12 cellular contexts compared by ENCODE assay signal in the genomic region with DNA sequence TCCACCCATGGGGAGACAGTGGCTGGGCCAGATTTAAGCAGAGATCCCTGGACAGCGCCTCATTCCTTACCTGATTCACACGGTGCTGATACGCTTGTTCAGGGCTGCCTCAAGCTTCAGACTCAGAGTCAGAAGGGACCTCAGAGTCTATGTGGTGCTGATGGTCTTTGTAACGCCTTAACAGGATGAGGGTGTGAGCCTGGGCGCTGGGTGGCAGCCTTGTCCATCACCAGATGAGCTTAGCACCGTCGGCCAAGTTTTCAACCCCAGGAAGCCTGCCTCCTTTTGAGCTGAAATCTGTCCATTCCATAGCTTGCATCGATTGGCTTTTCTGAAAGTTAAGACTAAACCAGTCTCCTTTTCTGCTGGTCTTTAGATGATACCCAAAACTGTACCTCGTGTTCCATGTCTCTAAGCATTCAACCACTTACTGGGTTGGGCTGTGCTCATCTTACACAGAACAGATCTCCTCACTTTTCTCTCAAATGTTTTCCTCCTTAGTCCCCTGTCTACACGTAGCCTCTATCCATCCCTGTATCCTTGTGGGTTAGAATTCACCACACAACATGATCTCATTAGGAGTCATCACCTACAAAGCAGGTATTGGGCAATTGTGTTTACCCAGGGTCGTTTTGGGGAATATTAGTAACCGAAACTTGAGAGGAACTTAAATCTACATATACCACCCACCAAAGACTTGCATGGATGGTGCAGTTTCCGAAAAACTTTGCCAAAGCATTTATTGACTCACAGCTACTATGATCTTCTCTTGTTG.
DNase-seq lines count a peak whose midpoint lies in the region; ATAC-seq and TF ChIP-seq lines count a peak whose summit lies in the region.
"Had no signal": no experiment of that assay in that cellular context is flagged by ENCODE, and none has a peak within 500 bp of the region (broad histone marks: within the 10 kb centered on the region; RNA-seq: fewer than 3 reads in every experiment).

No MANE protein-coding gene starts in this region.

- intact Hi-C loops in left ventricle myocardium inferior (cut with micrococcal nuclease) (no loop called here), upper lobe of right lung (cut with DNase I) (no loop called here), left lung (cut with DNase I) (no loop called here)

- H3K4me3 ChIP-seq in left ventricle myocardium inferior (no peak overlapping the region), upper lobe of right lung (no peak overlapping the region), left lung (no peak overlapping the region)

- H3K9me3 ChIP-seq in left ventricle myocardium inferior (replicated peaks) (no peaks in the 10 kb centered on the region), upper lobe of right lung (no peaks in the 10 kb centered on the region), left lung (no peaks in the 10 kb centered on the region)

- DNase-seq in SHP77 (lab: John Stamatoyannopoulos, UW) (peak; percentile 2 to 14), SHP77 treated with DMSO at 0.1 percent for 48 hours (lab: John Stamatoyannopoulos, UW) (no peak), SK-MEL-5 (ENCODE audit: low read depth, low spot score) (peak; percentile 75), left ventricle myocardium inferior (no peak), upper lobe of right lung (no peak), HK-2 (ENCODE audit: unreplicated experiment) (no peak), left lung (no peak)
- DNase-seq: activated CD4-positive, alpha-beta T cell treated with anti-CD3 and anti-CD28 coated beads for 1 hour; activated naive CD4-positive, alpha-beta T cell treated with anti-CD3 and anti-CD28 coated beads, Interleukin-2, amount 50 U/mL, for 16 hours; kidney had no signal

- H3K27ac ChIP-seq in left ventricle myocardium inferior (replicated peaks) = no peak overlapping the region
- H3K27ac ChIP-seq in upper lobe of right lung = no peak overlapping the region
- H3K27ac ChIP-seq in left lung = no peak overlapping the region
- H3K27ac ChIP-seq: HL-60 had no signal

- H3K4me1 ChIP-seq in left ventricle myocardium inferior (no peaks in the 10 kb centered on the region), upper lobe of right lung (no peaks in the 10 kb centered on the region), left lung (no peaks in the 10 kb centered on the region)

- TF ChIP-seq CTCF in left ventricle myocardium inferior (IDR thresholded peaks at IDR 0.05; ENCODE audit: borderline replicate concordance) = peak; percentile 41
- no peak for TF ChIP-seq CTCF in upper lobe of right lung (IDR thresholded peaks at IDR 0.05)
- no peak for TF ChIP-seq CTCF in left lung (IDR thresholded peaks at IDR 0.05)

- H3K27me3 ChIP-seq in left ventricle myocardium inferior (ENCODE audit: low read depth) (no peaks in the 10 kb centered on the region), upper lobe of right lung (no peaks in the 10 kb centered on the region), left lung (no peaks in the 10 kb centered on the region)

- ATAC-seq in upper lobe of right lung (peak; percentile 34), GM18861 (IDR thresholded peaks at IDR 0.05; ENCODE audit: unreplicated experiment) (no peak), left lung (no peak)

- H3K36me3 ChIP-seq in left ventricle myocardium inferior = no peaks in the 10 kb centered on the region
- no peaks in the 10 kb centered on the region for H3K36me3 ChIP-seq in upper lobe of right lung
- H3K36me3 ChIP-seq in left lung = no peaks in the 10 kb centered on the region

- in situ Hi-C loops in SK-MEL-5 (cut with HindIII; ENCODE audit: low pct_unique_long_range_greater_than_20kb, low sequenced_read_pairs) = no loop called here

Comparison
In these comparisons a context has a peak if more than half of its experiments do, and no peak if none do; other contexts are left out.
1. DNase-seq: peak in SHP77 (2 of 2) and SK-MEL-5 (single experiment); none in SHP77 treated with DMSO at 0.1 percent for 48 hours (single experiment), left ventricle myocardium inferior (single experiment), upper lobe of right lung (single experiment), HK-2 (single experiment) and left lung (0 of 2).